In the genomic region with DNA sequence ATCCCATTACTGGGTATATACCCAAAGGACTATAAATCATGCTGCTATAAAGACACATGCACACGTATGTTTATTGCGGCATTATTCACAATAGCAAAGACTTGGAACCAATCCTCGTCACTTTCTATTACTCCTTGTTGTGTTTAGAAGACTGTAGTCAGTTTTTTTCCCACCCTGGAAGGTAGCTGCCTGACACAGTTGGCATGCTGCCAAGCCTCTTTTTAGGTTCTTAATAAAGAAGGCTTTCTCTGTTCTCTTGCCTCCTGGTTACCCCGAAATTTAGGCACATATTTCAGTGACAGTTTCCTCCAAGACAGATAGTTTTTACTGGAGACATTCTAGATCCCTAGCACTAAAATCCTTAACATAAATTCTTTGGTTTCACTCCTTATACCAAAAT, we compare ENCODE assay signal across 28 cellular contexts.
"Had no signal": no experiment of that assay in that cellular context is flagged by ENCODE, and none has a peak within 500 bp of the region (broad histone marks: within the 10 kb centered on the region; RNA-seq: fewer than 3 reads in every experiment).

No MANE protein-coding gene starts in this region.

- H3K27me3 ChIP-seq: ascending aorta, breast epithelium, cardiac muscle cell, colonic mucosa, esophagus squamous epithelium, gastroesophageal sphincter had no signal

- H3K4me3 ChIP-seq: ascending aorta, breast epithelium, cardiac muscle cell, colonic mucosa, esophagus squamous epithelium, gastroesophageal sphincter had no signal

- H3K27ac ChIP-seq: ascending aorta, breast epithelium, cardiac muscle cell, colonic mucosa, epithelial cell of prostate, esophagus squamous epithelium, gastroesophageal sphincter had no signal

- H3K4me1 ChIP-seq: ascending aorta, breast epithelium, colonic mucosa, esophagus squamous epithelium, gastroesophageal sphincter had no signal

- H3K9me3 ChIP-seq: ascending aorta, breast epithelium, colonic mucosa, esophagus squamous epithelium, gastroesophageal sphincter had no signal

- DNase-seq: activated CD4-positive, alpha-beta memory T cell treated with anti-CD3 and anti-CD28 coated beads, Interleukin-2, amount 10 ng/mL, durations not matched to agents 7 days and 5 days; activated CD4-positive, alpha-beta T cell treated with anti-CD3 and anti-CD28 coated beads for 4 hours; activated CD4-positive, alpha-beta T cell treated with anti-CD3 and anti-CD28 coated beads, Interleukin-2, amount 10 ng/mL, durations not matched to agents 7 days and 5 days; activated CD4-positive, alpha-beta T cell treated with anti-CD3 and anti-CD28 coated beads, Interleukin-2, amount 50 U/mL, for 4 hours; activated CD4-positive, CD25-positive, alpha-beta regulatory T cell; activated CD4-positive, CD25-positive, alpha-beta regulatory T cell treated with anti-CD3 and anti-CD28 coated beads, Interleukin-2, amount 50 U/mL, for 72 hours; activated CD8-positive, alpha-beta memory T cell treated with anti-CD3 and anti-CD28 coated beads, Interleukin-2, amount 50 U/mL, for 48 hours; activated gamma-delta T cell; activated naive CD4-positive, alpha-beta T cell; activated naive CD4-positive, alpha-beta T cell treated with anti-CD3 and anti-CD28 coated beads, Interleukin-2, amount 10 ng/mL, durations not matched to agents 7 days and 5 days; activated naive CD8-positive, alpha-beta T cell treated with anti-CD3 and anti-CD28 coated beads, Interleukin-2, amount 10 ng/mL, durations not matched to agents 7 days and 5 days; activated T-cell treated with anti-CD3 and anti-CD28 coated beads for 4 hours; activated T-cell treated with anti-CD3 and anti-CD28 coated beads, Interleukin-2, amount 50 U/mL, for 24 hours; activated T-cell treated with anti-CD3 and anti-CD28 coated beads, Interleukin-2, amount 50 U/mL, for 72 hours; central memory CD4-positive, alpha-beta T cell; cerebellar nuclear complex; colonic mucosa; effector CD8-positive, alpha-beta T cell; esophagus squamous epithelium; foreskin melanocyte; T-helper 1 cell; T-helper 17 cell; T1000 had no signal

- H3K36me3 ChIP-seq: ascending aorta, breast epithelium, cardiac muscle cell, colonic mucosa, esophagus squamous epithelium, gastroesophageal sphincter had no signal
